In the genomic region with DNA sequence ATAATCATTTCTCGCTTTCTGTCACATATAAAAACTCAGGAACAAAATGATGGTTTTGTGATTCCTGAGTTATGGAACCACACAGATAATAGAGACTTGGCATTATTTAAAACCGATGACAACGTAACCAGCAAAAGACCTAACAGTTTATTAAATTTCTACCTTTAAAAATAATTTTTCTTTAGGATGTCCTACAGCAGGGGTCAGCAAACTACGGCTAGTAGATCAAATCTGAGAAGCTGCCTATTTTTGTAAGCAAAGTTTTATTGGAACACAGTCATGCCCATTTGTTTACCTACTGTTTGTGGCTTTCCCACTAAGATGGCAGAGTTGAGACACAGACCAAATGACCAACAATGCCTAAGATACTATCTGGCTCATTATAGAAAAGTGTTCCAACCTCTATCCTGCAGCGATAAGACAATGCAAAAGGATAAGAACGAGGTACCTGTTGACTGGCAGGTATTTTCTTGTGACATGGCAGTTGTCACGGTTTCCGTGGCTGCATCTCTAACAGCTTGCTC, we compare ENCODE assay signal across 17 cellular contexts.
"Had no signal": no experiment of that assay in that cellular context is flagged by ENCODE, and none has a peak within 500 bp of the region (broad histone marks: within the 10 kb centered on the region; RNA-seq: fewer than 3 reads in every experiment).

No MANE protein-coding gene starts in this region.

- H3K4me3 Mint-ChIP-seq: activated CD4-positive, alpha-beta T cell treated with anti-CD3 and anti-CD28 coated beads, Interleukin-2, amount 10 ng/mL, durations not matched to agents 24 days and 14 days; activated naive CD8-positive, alpha-beta T cell treated with anti-CD3 and anti-CD28 coated beads for 36 hours; central memory CD8-positive, alpha-beta T cell; immature natural killer cell had no signal

- H3K27me3 Mint-ChIP-seq: activated CD4-positive, alpha-beta T cell treated with anti-CD3 and anti-CD28 coated beads, Interleukin-2, amount 10 ng/mL, durations not matched to agents 24 days and 14 days; activated naive CD8-positive, alpha-beta T cell treated with anti-CD3 and anti-CD28 coated beads for 36 hours; central memory CD8-positive, alpha-beta T cell had no signal

- H3K9me3 Mint-ChIP-seq: central memory CD8-positive, alpha-beta T cell had no signal

- FAIRE-seq: TTC549, urothelium cell line had no signal

- H3K4me3 ChIP-seq: body of pancreas, gastrocnemius medialis, heart left ventricle, sigmoid colon, spleen had no signal

- H3K27ac Mint-ChIP-seq: activated CD4-positive, alpha-beta T cell treated with anti-CD3 and anti-CD28 coated beads, Interleukin-2, amount 10 ng/mL, durations not matched to agents 24 days and 14 days; immature natural killer cell had no signal

- H3K9me3 ChIP-seq: gastrocnemius medialis, sigmoid colon had no signal

- H3K4me1 Mint-ChIP-seq: immature natural killer cell had no signal

- H3K27me3 ChIP-seq: body of pancreas, gastrocnemius medialis, heart left ventricle, sigmoid colon, spleen had no signal

- DNase-seq: activated CD4-positive, alpha-beta T cell treated with anti-CD3 and anti-CD28 coated beads, Interleukin-2, amount 10 ng/mL, durations not matched to agents 24 days and 14 days; activated CD4-positive, CD25-positive, alpha-beta regulatory T cell; activated CD8-positive, alpha-beta memory T cell treated with anti-CD3 and anti-CD28 coated beads for 24 hours; activated naive CD8-positive, alpha-beta T cell treated with anti-CD3 and anti-CD28 coated beads for 36 hours; amygdala; body of pancreas; effector memory CD4-positive, alpha-beta T cell; gastrocnemius medialis; heart left ventricle; immature natural killer cell; spleen; stimulated activated CD4-positive, alpha-beta T cell treated with anti-CD3 and anti-CD28 coated beads, Interleukin-1b, Interleukin-23, amount 100 ng/mL, for 48 hours; T-helper 2 cell had no signal

- H3K27ac ChIP-seq: body of pancreas, gastrocnemius medialis, heart left ventricle had no signal

- ATAC-seq: body of pancreas, heart left ventricle had no signal
